In the genomic region with DNA sequence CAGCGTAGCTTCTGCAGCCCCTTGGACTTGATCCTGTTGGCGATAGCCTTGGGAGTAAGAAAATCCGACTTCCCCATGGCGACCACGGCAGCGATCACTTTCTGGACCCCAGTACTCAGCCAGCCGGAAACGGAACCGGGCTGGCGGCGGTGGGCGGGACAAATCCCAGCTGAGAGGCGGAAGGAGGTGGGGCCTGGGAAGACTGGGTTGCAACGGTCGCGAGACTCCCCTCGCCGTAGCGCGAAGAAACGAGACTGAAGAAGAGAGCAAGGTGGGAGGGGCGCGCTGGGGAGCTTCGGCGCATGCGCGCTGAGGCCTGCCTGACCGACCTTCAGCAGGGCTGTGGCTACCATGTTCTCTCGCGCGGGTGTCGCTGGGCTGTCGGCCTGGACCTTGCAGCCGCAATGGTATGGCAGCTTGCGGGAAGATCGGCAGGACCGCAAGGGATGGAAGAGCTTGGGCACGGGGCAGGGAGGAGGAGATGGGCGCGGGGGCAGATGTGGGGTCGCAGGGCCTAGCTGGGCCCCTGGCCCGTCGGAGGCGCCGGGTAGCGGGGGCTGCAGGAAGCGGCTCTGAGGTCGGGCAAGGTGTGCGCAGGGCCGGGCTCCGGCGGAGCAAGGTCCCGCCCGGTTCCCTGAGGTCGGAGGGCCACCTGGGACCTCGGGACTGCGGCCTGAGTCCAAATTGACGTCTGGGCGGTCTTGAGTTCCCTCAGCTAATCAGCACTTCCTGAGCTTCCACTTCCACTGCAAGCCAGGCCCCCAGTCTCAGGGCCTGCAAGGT, we compare ENCODE assay signal across 1 cellular context.
TF ChIP-seq lines count a peak whose summit lies in the region.

A gene (plus strand): TSS at position 321 of the 783 bp plus-strand sequence. CDS start 31 bp downstream, at position 352.
A gene with protein sequence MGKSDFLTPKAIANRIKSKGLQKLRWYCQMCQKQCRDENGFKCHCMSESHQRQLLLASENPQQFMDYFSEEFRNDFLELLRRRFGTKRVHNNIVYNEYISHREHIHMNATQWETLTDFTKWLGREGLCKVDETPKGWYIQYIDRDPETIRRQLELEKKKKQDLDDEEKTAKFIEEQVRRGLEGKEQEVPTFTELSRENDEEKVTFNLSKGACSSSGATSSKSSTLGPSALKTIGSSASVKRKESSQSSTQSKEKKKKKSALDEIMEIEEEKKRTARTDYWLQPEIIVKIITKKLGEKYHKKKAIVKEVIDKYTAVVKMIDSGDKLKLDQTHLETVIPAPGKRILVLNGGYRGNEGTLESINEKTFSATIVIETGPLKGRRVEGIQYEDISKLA (minus strand): TSS at position 137 of the 783 bp plus-strand sequence. CDS start 60 bp downstream, at position 77.

TF ChIP-seq in HepG2, 621 proteins besides CTCF, POLR2A, EP300 and RAD21 (continued from another document):
- TF ChIP-seq, protein P1, sequence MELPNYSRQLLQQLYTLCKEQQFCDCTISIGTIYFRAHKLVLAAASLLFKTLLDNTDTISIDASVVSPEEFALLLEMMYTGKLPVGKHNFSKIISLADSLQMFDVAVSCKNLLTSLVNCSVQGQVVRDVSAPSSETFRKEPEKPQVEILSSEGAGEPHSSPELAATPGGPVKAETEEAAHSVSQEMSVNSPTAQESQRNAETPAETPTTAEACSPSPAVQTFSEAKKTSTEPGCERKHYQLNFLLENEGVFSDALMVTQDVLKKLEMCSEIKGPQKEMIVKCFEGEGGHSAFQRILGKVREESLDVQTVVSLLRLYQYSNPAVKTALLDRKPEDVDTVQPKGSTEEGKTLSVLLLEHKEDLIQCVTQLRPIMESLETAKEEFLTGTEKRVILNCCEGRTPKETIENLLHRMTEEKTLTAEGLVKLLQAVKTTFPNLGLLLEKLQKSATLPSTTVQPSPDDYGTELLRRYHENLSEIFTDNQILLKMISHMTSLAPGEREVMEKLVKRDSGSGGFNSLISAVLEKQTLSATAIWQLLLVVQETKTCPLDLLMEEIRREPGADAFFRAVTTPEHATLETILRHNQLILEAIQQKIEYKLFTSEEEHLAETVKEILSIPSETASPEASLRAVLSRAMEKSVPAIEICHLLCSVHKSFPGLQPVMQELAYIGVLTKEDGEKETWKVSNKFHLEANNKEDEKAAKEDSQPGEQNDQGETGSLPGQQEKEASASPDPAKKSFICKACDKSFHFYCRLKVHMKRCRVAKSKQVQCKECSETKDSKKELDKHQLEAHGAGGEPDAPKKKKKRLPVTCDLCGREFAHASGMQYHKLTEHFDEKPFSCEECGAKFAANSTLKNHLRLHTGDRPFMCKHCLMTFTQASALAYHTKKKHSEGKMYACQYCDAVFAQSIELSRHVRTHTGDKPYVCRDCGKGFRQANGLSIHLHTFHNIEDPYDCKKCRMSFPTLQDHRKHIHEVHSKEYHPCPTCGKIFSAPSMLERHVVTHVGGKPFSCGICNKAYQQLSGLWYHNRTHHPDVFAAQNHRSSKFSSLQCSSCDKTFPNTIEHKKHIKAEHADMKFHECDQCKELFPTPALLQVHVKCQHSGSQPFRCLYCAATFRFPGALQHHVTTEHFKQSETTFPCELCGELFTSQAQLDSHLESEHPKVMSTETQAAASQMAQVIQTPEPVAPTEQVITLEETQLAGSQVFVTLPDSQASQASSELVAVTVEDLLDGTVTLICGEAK (IDR thresholded peaks at IDR 0.05) = peak; percentile 31; the same call in 1 of the 2 replicates
- TF ChIP-seq, protein P1 (CRISPR knock-in tag; IDR thresholded peaks at IDR 0.05) = no peak
- TF ChIP-seq, protein P2, sequence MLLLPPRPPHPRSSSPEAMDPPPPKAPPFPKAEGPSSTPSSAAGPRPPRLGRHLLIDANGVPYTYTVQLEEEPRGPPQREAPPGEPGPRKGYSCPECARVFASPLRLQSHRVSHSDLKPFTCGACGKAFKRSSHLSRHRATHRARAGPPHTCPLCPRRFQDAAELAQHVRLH (CRISPR knock-in tag; IDR thresholded peaks at IDR 0.05; ENCODE audit: borderline replicate concordance, low read depth) = peak; percentile 39; the same call in 1 of the 2 replicates
- peak; percentile 36; the same call in 1 of the 2 replicates for TF ChIP-seq ZNF530 (CRISPR knock-in tag; IDR thresholded peaks at IDR 0.05; ENCODE audit: low read depth)
- peak; percentile 66; the same call in 1 of the 2 replicates for TF ChIP-seq NFATC3 (CRISPR knock-in tag; IDR thresholded peaks at IDR 0.05)
- no peak for TF ChIP-seq ZNF850 (CRISPR knock-in tag; conservative IDR thresholded peaks at IDR 0.05)
- no peak for TF ChIP-seq PAF1 (CRISPR knock-in tag; IDR thresholded peaks at IDR 0.05)
- peak; percentile 33; the same call in 1 of the 2 replicates for TF ChIP-seq KLF6 (CRISPR knock-in tag; IDR thresholded peaks at IDR 0.05)
- TF ChIP-seq ZFP37 (CRISPR knock-in tag; IDR thresholded peaks at IDR 0.05; ENCODE audit: borderline replicate concordance) = no peak
TF ChIP-seq in HepG2: peak in this region for 237.
